ENCODE assay signal across 7 cellular contexts in the genomic region with DNA sequence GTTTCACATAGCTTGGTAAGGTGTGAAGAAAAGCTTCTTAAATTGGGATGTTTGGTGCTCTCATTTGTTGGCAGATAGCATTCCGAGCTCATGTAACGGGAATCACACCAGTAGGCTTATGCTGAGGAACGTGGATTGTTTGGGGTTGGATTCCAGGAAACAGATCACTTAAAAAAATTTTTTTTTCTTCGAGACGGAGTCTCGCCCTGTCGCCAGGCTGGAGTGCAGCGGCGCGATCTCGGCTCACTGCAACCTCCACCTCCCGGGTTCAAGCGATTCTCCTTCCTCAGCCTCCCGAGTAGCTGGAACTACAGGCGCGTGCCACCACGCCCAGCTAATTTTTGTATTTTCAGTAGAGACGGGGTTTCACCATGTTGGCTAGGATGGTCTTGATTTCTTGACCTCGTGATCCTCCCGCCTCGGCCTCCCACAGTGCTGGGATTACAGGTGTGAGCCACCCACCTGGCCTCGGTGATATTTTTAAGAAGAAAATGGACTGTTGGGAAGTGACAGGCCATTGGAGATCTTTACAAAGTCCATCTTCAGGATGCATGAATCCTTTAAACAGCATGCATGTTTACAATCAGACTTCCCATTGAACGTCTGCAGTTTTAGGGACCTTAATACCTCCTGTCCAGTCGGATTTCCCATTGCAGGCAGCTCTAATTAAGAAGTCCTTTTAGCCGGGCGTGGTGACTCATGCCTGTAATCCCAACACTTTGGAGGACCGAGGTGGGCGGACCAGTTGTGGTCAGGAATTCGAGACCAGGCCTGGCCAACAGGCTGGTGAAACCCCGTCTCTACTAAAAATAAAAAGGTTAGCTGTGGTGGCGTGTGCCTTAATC. TPM values are rescaled to one million over a fixed set of nuclear protein-coding genes. Genes with fewer than 3 reads are reported as not detected.
DNase-seq lines count a peak whose midpoint lies in the region; ATAC-seq and TF ChIP-seq lines count a peak whose summit lies in the region.
"Not testable (repeated sequence)": the region's sequence is repeated elsewhere in the genome, so short reads cannot be mapped to it uniquely, and the experiment has no call there.

No MANE protein-coding gene starts in this region.

- POLR2A ChIA-PET in WTC11 (lab: Charles Lee), result not testable (repeated sequence)

- CTCF ChIA-PET in WTC11 (lab: Charles Lee), result not testable (repeated sequence)

- not testable (repeated sequence) for H3K36me3 ChIP-seq in left lung; parathyroid adenoma (ENCODE audit: control insufficient read depth, insufficient read depth, low read length)

- not testable (repeated sequence) for H3K4me1 ChIP-seq in left lung, parathyroid adenoma

- peak overlapping the region; percentile 65 for H3K4me3 Mint-ChIP-seq in WTC11

- not testable (repeated sequence) for ATAC-seq in WTC11
- ATAC-seq in left lung, result peak; percentile 35

- H3K79me2 ChIP-seq in parathyroid adenoma, result not testable (repeated sequence)

- H3K36me3 Mint-ChIP-seq in WTC11, result not testable (repeated sequence)

- H2AFZ ChIP-seq in parathyroid adenoma, result not testable (repeated sequence)

- H3K4me1 Mint-ChIP-seq in WTC11, result not testable (repeated sequence)

- in situ Hi-C loops in astrocyte of the spinal cord (cut with HindIII; ENCODE audit: low sequenced_read_pairs), result not testable (repeated sequence)

- H3K9ac ChIP-seq in parathyroid adenoma, result not testable (repeated sequence)

- intact Hi-C loops in left lung (cut with DNase I), result not testable (repeated sequence)

- not testable (repeated sequence) for H3K27me3 ChIP-seq in left lung; parathyroid adenoma (ENCODE audit: control insufficient read depth, insufficient read depth, low read length)

- not testable (repeated sequence) for H3K4me2 ChIP-seq in parathyroid adenoma (ENCODE audit: low read length)

- not testable (repeated sequence) for H3K9me3 ChIP-seq in left lung; parathyroid adenoma (ENCODE audit: control insufficient read depth, low read length)

- H3K4me3 ChIP-seq in GM08714 (ENCODE audit: low read length), result peak overlapping the region; percentile 61
- H3K4me3 ChIP-seq in LNCaP clone FGC (ENCODE audit: low read depth, low read length), result peak overlapping the region; percentile 55
- peak overlapping the region; percentile 40 for H3K4me3 ChIP-seq in astrocyte of the spinal cord (ENCODE audit: low read depth, low read length)
- H3K4me3 ChIP-seq in fibroblast of the aortic adventitia (ENCODE audit: low read depth, low read length), result peak overlapping the region; percentile 51
- H3K4me3 ChIP-seq in left lung, result peak overlapping the region; percentile 25 to 39
- H3K4me3 ChIP-seq in parathyroid adenoma (ENCODE audit: low read depth, low read length), result peak overlapping the region; percentile 22

- H3K9me3 Mint-ChIP-seq in WTC11, result not testable (repeated sequence)

- H3K27me3 Mint-ChIP-seq in WTC11 (ENCODE audit: low read depth), result not testable (repeated sequence)

- not testable (repeated sequence) for H3K27ac Mint-ChIP-seq in WTC11

- not testable (repeated sequence) for TF ChIP-seq CTCF in LNCaP clone FGC (IDR thresholded peaks at IDR 0.05; ENCODE audit: control insufficient read depth, extremely low read depth, insufficient read depth); WTC11 (IDR thresholded peaks at IDR 0.05); astrocyte of the spinal cord (IDR thresholded peaks at IDR 0.05; ENCODE audit: low read depth, low read length); fibroblast of the aortic adventitia (IDR thresholded peaks at IDR 0.05; ENCODE audit: insufficient read depth, low read length); left lung (IDR thresholded peaks at IDR 0.05); parathyroid adenoma (IDR thresholded peaks at IDR 0.05)

- H3K27ac ChIP-seq in left lung, result peak overlapping the region in 1 of 2 donors; percentile 53
- H3K27ac ChIP-seq in parathyroid adenoma, result not testable (repeated sequence)

- DNase-seq in LNCaP clone FGC (ENCODE audit: low read depth); WTC11 (ENCODE audit: low spot score); astrocyte of the spinal cord (ENCODE audit: low read depth, low spot score); fibroblast of the aortic adventitia (ENCODE audit: low read depth); left lung: not testable (repeated sequence)

RNA-seq across cellular contexts. Expression of a gene that starts 0.8 kb away (rescaled TPM):
- total RNA-seq in WTC11 (2021), result 47.2 to 54.2 TPM (median 51.3 TPM) in 3 replicates
- total RNA-seq in fibroblast of the aortic adventitia (ENCODE audit: low replicate concordance), result 53.8 and 67.9 TPM in 2 replicates
- 10 to 100 TPM; 30.6 to 36.0 TPM for total RNA-seq in left lung
